8 cellular contexts compared by ENCODE assay signal in genomic region chr1:207811920-207812720, GRCh38.
DNase-seq lines count a peak whose midpoint lies in the region; ATAC-seq and TF ChIP-seq lines count a peak whose summit lies in the region.

No MANE protein-coding gene starts in this region.

- H4K20me1 ChIP-seq in H9 (ENCODE audit: control insufficient read depth, insufficient read depth, insufficient read length): no peaks in the 10 kb centered on the region

- no peak overlapping the region for H2AK5ac ChIP-seq in H9 (ENCODE audit: insufficient read length, low read length)

- no peak overlapping the region for H2BK20ac ChIP-seq in H9 (ENCODE audit: low read depth, low read length, poor library complexity, severe bottlenecking)

- H2AFZ ChIP-seq in H9 (ENCODE audit: low read length): no peak overlapping the region

- H4K91ac ChIP-seq in H9 (ENCODE audit: insufficient read length, low read depth, low read length): no peak overlapping the region

- H4K5ac ChIP-seq in H9 (ENCODE audit: insufficient read length, low read depth, low read length): no peak overlapping the region

- H3K27ac Mint-ChIP-seq in H9: peak overlapping the region in 2 of 3 experiments; percentile 78 to 97; a peak in 3 of 7 replicates
- H3K27ac Mint-ChIP-seq in activated naive CD8-positive, alpha-beta T cell treated with anti-CD3 and anti-CD28 coated beads, Interleukin-2, amount 50 U/mL, for 24 hours: peak overlapping the region; percentile 65

- peaks cover 12 to 20% of the 10 kb centered on the region in 2 experiments for H3K4me1 Mint-ChIP-seq in H9
- peaks cover 71% of the 10 kb centered on the region for H3K4me1 Mint-ChIP-seq in activated naive CD8-positive, alpha-beta T cell treated with anti-CD3 and anti-CD28 coated beads, Interleukin-2, amount 50 U/mL, for 24 hours

- H2BK120ac ChIP-seq in H9 (ENCODE audit: low read depth, low read length, poor library complexity, severe bottlenecking): no peak overlapping the region

- no peak overlapping the region for H3K4me2 ChIP-seq in H9 (ENCODE audit: insufficient read depth, insufficient read length, low read length)

- peaks cover 95% of the 10 kb centered on the region for H3K36me3 ChIP-seq in right atrium auricular region
- peaks cover 3 to 78% of the 10 kb centered on the region in 2 donors for H3K36me3 ChIP-seq in gastrocnemius medialis

- no peak overlapping the region for H3K18ac ChIP-seq in H9 (ENCODE audit: insufficient read length, low read depth, low read length)

- DNase-seq in AG09309 (ENCODE audit: low read depth): no peak
- peak; percentile 59 for DNase-seq in H9
- DNase-seq in activated naive CD8-positive, alpha-beta T cell treated with anti-CD3 and anti-CD28 coated beads, Interleukin-2, amount 50 U/mL, for 24 hours: no peak
- peak; percentile 86 for DNase-seq in right atrium auricular region (ENCODE audit: low spot score)
- peak; percentile 97 for DNase-seq in gastrocnemius medialis
- no peak for DNase-seq in stimulated activated CD4-positive, alpha-beta T cell treated with anti-CD3 and anti-CD28 coated beads, Interleukin-12 subunit alpha, Interleukin-12 subunit beta, amount 100 ng/mL, for 4 hours

- no peak overlapping the region for H3K4me3 ChIP-seq in AG09309 (ENCODE audit: control insufficient read depth, low read depth, low read length)
- H3K4me3 ChIP-seq in right atrium auricular region: peak overlapping the region in 1 of 2 donors; percentile 13
- peak overlapping the region; percentile 30 to 95 (median 58) for H3K4me3 ChIP-seq in gastrocnemius medialis

- no peak overlapping the region for H3K27ac ChIP-seq in H9 (ENCODE audit: insufficient read length, low read depth, low read length)
- peak overlapping the region; percentile 94 to 96 for H3K27ac ChIP-seq in right atrium auricular region
- H3K27ac ChIP-seq in gastrocnemius medialis: peak overlapping the region; percentile 96 to 100 (median 99)

- in situ Hi-C loops in gastrocnemius medialis (cut with MboI; ENCODE audit: low sequenced_read_pairs in 4 of 4): loop anchor here in 1 of 4 donors (25.0 kb wide), 1 partner anchor 1125 kb away; the partner anchor contains the start of gene MAPKAPK2

- H3K23me2 ChIP-seq in H9 (ENCODE audit: insufficient read length, low read depth, low read length, poor library complexity, severe bottlenecking): no peaks in the 10 kb centered on the region

- H3K4me1 ChIP-seq in H9 (ENCODE audit: insufficient read depth, low read length) (no peaks in the 10 kb centered on the region), right atrium auricular region (peaks cover 0 to 100% of the 10 kb centered on the region in 2 donors), gastrocnemius medialis (peaks cover 92 to 96% of the 10 kb centered on the region in 2 donors)

- no CpG with 5 or more reads among the region's 16 CpGs for WGBS in H9 (ENCODE audit: extremely low coverage, insufficient read length, low lambda C conversion rate)

- H3K79me1 ChIP-seq in H9 (ENCODE audit: insufficient read depth, low read depth, low read length, poor library complexity, severe bottlenecking): no peaks in the 10 kb centered on the region

- no peak overlapping the region for H2BK5ac ChIP-seq in H9 (ENCODE audit: insufficient read length, low read length)

- no peak overlapping the region for H4K8ac ChIP-seq in H9 (replicated peaks; ENCODE audit: insufficient read length, low read depth, low read length)

- ATAC-seq in activated naive CD8-positive, alpha-beta T cell treated with anti-CD3 and anti-CD28 coated beads, Interleukin-2, amount 50 U/mL, for 24 hours: no peak
- ATAC-seq in gastrocnemius medialis (peak; percentile 63 to 64), HG03442 (IDR thresholded peaks at IDR 0.05; ENCODE audit: unreplicated experiment) (no peak), GM19035 (IDR thresholded peaks at IDR 0.05; ENCODE audit: unreplicated experiment) (no peak)

- peak; percentile 61 to 78 for TF ChIP-seq POLR2A in gastrocnemius medialis (IDR thresholded peaks at IDR 0.05)

- H3K9ac ChIP-seq in H9 (ENCODE audit: extremely low read depth, insufficient read length, low read length): no peak overlapping the region

- no peaks in the 10 kb centered on the region for H3K27me3 Mint-ChIP-seq in H9 (ENCODE audit: low read depth)
- H3K27me3 Mint-ChIP-seq in activated naive CD8-positive, alpha-beta T cell treated with anti-CD3 and anti-CD28 coated beads, Interleukin-2, amount 50 U/mL, for 24 hours: no peaks in the 10 kb centered on the region

- H3K4me3 Mint-ChIP-seq in H9: no peak overlapping the region
- no peak overlapping the region for H3K4me3 Mint-ChIP-seq in activated naive CD8-positive, alpha-beta T cell treated with anti-CD3 and anti-CD28 coated beads, Interleukin-2, amount 50 U/mL, for 24 hours

- no peak overlapping the region for H3T11ph ChIP-seq in H9 (ENCODE audit: low read length)

- no peak overlapping the region for H3K23ac ChIP-seq in H9 (ENCODE audit: insufficient read length, low read depth, low read length)

- H3K56ac ChIP-seq in H9 (ENCODE audit: insufficient read length, low read depth, low read length): no peak overlapping the region

- H3K36me3 Mint-ChIP-seq in H9 (ENCODE audit: insufficient read depth in 1 of 3, low read depth in 3 of 3): peaks cover 0 to 4% (median 3%) of the 10 kb centered on the region in 3 experiments; a peak in 3 of 7 replicates
- H3K36me3 Mint-ChIP-seq in activated naive CD8-positive, alpha-beta T cell treated with anti-CD3 and anti-CD28 coated beads, Interleukin-2, amount 50 U/mL, for 24 hours (ENCODE audit: low read depth): peaks cover 39% of the 10 kb centered on the region

- no peak overlapping the region for H3K14ac ChIP-seq in H9 (ENCODE audit: insufficient read depth, low read length)

- H3K79me2 ChIP-seq in H9 (ENCODE audit: insufficient read depth, low read length): no peaks in the 10 kb centered on the region

- no peaks in the 10 kb centered on the region; a peak in 1 of 5 replicates for H3K9me3 Mint-ChIP-seq in H9
- no peaks in the 10 kb centered on the region for H3K9me3 Mint-ChIP-seq in activated naive CD8-positive, alpha-beta T cell treated with anti-CD3 and anti-CD28 coated beads, Interleukin-2, amount 50 U/mL, for 24 hours

- no peaks in the 10 kb centered on the region for H3K9me3 ChIP-seq in H9 (ENCODE audit: control insufficient read depth, low read depth, low read length)
- no peaks in the 10 kb centered on the region for H3K9me3 ChIP-seq in right atrium auricular region
- no peaks in the 10 kb centered on the region for H3K9me3 ChIP-seq in gastrocnemius medialis

- no peak overlapping the region for H2BK12ac ChIP-seq in H9 (ENCODE audit: insufficient read length, low read depth, low read length)

- no peak overlapping the region for H3K4ac ChIP-seq in H9 (ENCODE audit: low read depth, low read length)

- no peak overlapping the region for H2BK15ac ChIP-seq in H9 (ENCODE audit: low read depth, low read length)

- peak; percentile 30 for TF ChIP-seq CTCF in AG09309 (IDR thresholded peaks at IDR 0.05; ENCODE audit: control insufficient read depth, insufficient read depth, low read depth, low read length, missing control alignments)
- TF ChIP-seq CTCF in H9 (conservative IDR thresholded peaks at IDR 0.05): peak; percentile 56
- peak; percentile 44 to 70 for TF ChIP-seq CTCF in right atrium auricular region (IDR thresholded peaks at IDR 0.05)
- peak in 4 of 5 experiments; percentile 59 to 81 (median 72) for TF ChIP-seq CTCF in gastrocnemius medialis (IDR thresholded peaks at IDR 0.05 in 4 of 5, conservative IDR thresholded peaks at IDR 0.05 in 1 of 5)

- no peaks in the 10 kb centered on the region for H3K27me3 ChIP-seq in H9 (ENCODE audit: insufficient read depth, low read length)
- no peaks in the 10 kb centered on the region for H3K27me3 ChIP-seq in right atrium auricular region
- no peaks in the 10 kb centered on the region for H3K27me3 ChIP-seq in gastrocnemius medialis

- intact Hi-C loops in gastrocnemius medialis (cut with DNase I; ENCODE audit: low total_unique reads): loop anchor here (5.0 to 10.0 kb wide), 2 partner anchors 905 to 1117 kb away; no protein-coding TSS in a partner anchor

Comparison
In these comparisons a context has a peak if more than half of its experiments do, and no peak if none do; other contexts are left out.
1. DNase-seq: peak in H9 (single experiment), right atrium auricular region (single experiment) and gastrocnemius medialis (2 of 2); none in AG09309 (single experiment), activated naive CD8-positive, alpha-beta T cell treated with anti-CD3 and anti-CD28 coated beads, Interleukin-2, amount 50 U/mL, for 24 hours (single experiment) and stimulated activated CD4-positive, alpha-beta T cell treated with anti-CD3 and anti-CD28 coated beads, Interleukin-12 subunit alpha, Interleukin-12 subunit beta, amount 100 ng/mL, for 4 hours (single experiment).
2. ATAC-seq: peak in gastrocnemius medialis (2 of 2); none in activated naive CD8-positive, alpha-beta T cell treated with anti-CD3 and anti-CD28 coated beads, Interleukin-2, amount 50 U/mL, for 24 hours (single experiment), HG03442 (single experiment) and GM19035 (single experiment).
3. Peak in every context shown above with its lines, with median percentiles within 50 percentile points of each other: CTCF ChIP-seq.